ENCODE assay signal across 16 cellular contexts in the genomic region with DNA sequence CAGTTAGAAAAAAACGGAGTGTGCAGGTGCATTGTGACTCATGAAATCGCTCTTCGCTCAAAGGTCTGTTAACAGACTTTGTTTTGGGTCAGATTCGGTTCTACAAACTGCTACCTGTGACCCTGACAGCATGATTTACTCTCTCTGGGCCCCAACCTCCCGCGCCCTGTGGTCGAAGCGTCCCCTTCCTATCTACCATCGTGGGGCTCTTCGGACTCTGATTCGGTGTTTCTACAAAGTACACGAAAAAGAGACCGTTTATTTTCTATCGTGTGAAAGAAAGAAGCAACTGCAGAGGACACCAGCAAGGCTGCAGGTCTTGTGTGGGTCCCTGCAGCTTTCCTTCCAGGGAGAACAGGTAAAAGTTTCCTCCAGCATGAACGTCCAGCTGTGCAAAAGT.
"Had no signal": no experiment of that assay in that cellular context is flagged by ENCODE, and none has a peak within 500 bp of the region (broad histone marks: within the 10 kb centered on the region; RNA-seq: fewer than 3 reads in every experiment).

No MANE protein-coding gene starts in this region.

- H3K36me3 ChIP-seq: brain microvascular endothelial cell, heart left ventricle, upper lobe of left lung had no signal

- H3K27me3 ChIP-seq: brain microvascular endothelial cell, upper lobe of left lung had no signal

- ATAC-seq: activated naive CD4-positive, alpha-beta T cell treated with anti-CD3 and anti-CD28 coated beads, Interleukin-2, amount 50 U/mL, for 72 hours; foreskin keratinocyte; heart left ventricle; right cardiac atrium; stimulated activated naive B cell treated with anti-CD40 and anti-IgM and Interleukin-4, amounts not matched to agents 10 μg/mL and 1 μg/mL and 100 μg/mL, for 72 hours; T-helper 17 cell had no signal

- H3K27ac ChIP-seq: brain microvascular endothelial cell, foreskin keratinocyte, upper lobe of left lung had no signal

- FAIRE-seq: TTC549 had no signal

- H3K4me1 ChIP-seq: foreskin keratinocyte, heart left ventricle, upper lobe of left lung had no signal

- H3K4me3 ChIP-seq: dorsolateral prefrontal cortex, heart left ventricle, upper lobe of left lung had no signal

- H3K9me3 ChIP-seq: heart left ventricle, upper lobe of left lung had no signal

- DNase-seq: activated CD4-positive, CD25-positive, alpha-beta regulatory T cell; activated effector memory CD4-positive, alpha-beta T cell treated with anti-CD3 and anti-CD28 coated beads, Interleukin-2, amount 50 U/mL, for 16 hours; activated T-cell treated with anti-CD3 and anti-CD28 coated beads, Interleukin-2, amount 50 U/mL, for 24 hours; amygdala; brain microvascular endothelial cell; foreskin keratinocyte; heart left ventricle; mesendoderm; stimulated activated CD4-positive, alpha-beta T cell treated with anti-CD3 and anti-CD28 coated beads, Interleukin-1b, Interleukin-23, amount 100 ng/mL, for 48 hours; stimulated activated naive B cell treated with anti-CD40 and anti-IgM and Interleukin-4, amounts not matched to agents 10 μg/mL and 1 μg/mL and 100 μg/mL, for 72 hours; T-helper 17 cell; upper lobe of left lung had no signal
